ENCODE assay signal across 21 cellular contexts in the genomic region with DNA sequence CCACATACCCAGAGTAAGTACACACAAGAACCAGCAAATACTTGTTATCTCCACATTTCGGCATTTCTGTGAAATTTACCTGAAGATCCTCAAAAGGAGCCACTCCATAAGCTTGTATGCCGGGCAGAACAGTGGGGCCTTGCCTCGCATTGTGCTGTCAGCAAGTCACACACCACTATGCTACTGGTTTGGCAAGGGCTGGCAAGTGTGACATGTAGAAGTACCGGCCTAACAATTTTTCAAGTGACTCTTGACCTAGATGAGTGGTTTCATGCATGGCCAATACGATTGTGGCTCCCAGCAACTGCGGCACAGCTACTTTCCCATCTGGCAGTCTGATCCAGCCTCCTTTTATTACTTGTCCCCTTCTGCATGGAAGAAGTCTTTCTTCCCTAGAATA.
"Had no signal": no experiment of that assay in that cellular context is flagged by ENCODE, and none has a peak within 500 bp of the region (broad histone marks: within the 10 kb centered on the region; RNA-seq: fewer than 3 reads in every experiment).

No MANE protein-coding gene starts in this region.

- H3K4me1 Mint-ChIP-seq: activated naive CD8-positive, alpha-beta T cell treated with anti-CD3 and anti-CD28 coated beads for 36 hours; brain; memory B cell had no signal

- H3K4me3 Mint-ChIP-seq: activated naive CD4-positive, alpha-beta T cell treated with anti-CD3 and anti-CD28 coated beads for 36 hours; activated naive CD8-positive, alpha-beta T cell treated with anti-CD3 and anti-CD28 coated beads for 36 hours; brain; effector memory CD8-positive, alpha-beta T cell; memory B cell; naive thymus-derived CD4-positive, alpha-beta T cell had no signal

- DNase-seq: activated CD4-positive, alpha-beta T cell treated with anti-CD3 and anti-CD28 coated beads for 48 hours; activated CD4-positive, alpha-beta T cell treated with anti-CD3 and anti-CD28 coated beads, Interleukin-2, amount 50 U/mL, for 48 hours; activated CD8-positive, alpha-beta memory T cell treated with anti-CD3 and anti-CD28 coated beads for 24 hours; activated effector memory CD4-positive, alpha-beta T cell treated with Interleukin-2 at 50 U/mL for 16 hours; activated naive CD4-positive, alpha-beta T cell treated with anti-CD3 and anti-CD28 coated beads for 36 hours; activated naive CD8-positive, alpha-beta T cell treated with anti-CD3 and anti-CD28 coated beads for 36 hours; adrenal gland; effector memory CD8-positive, alpha-beta T cell; left cardiac atrium; midbrain; naive thymus-derived CD4-positive, alpha-beta T cell; ovary; right lobe of liver; stimulated activated CD4-positive, alpha-beta T cell treated with anti-CD3 and anti-CD28 coated beads, Interleukin-2, amount 100 ng/mL, for 48 hours; stimulated activated naive CD4-positive, alpha-beta T cell treated with Interleukin-2 at 50 U/mL for 16 hours; T1000; testis; WERI-Rb-1 had no signal

- H3K27me3 Mint-ChIP-seq: activated naive CD8-positive, alpha-beta T cell treated with anti-CD3 and anti-CD28 coated beads for 36 hours; brain; effector memory CD8-positive, alpha-beta T cell; memory B cell; progenitor cell of endocrine pancreas had no signal

- H3K27ac Mint-ChIP-seq: activated naive CD4-positive, alpha-beta T cell treated with anti-CD3 and anti-CD28 coated beads for 36 hours; activated naive CD8-positive, alpha-beta T cell treated with anti-CD3 and anti-CD28 coated beads for 36 hours; brain; effector memory CD8-positive, alpha-beta T cell; memory B cell; naive thymus-derived CD4-positive, alpha-beta T cell; progenitor cell of endocrine pancreas had no signal

- H3K36me3 Mint-ChIP-seq: activated naive CD8-positive, alpha-beta T cell treated with anti-CD3 and anti-CD28 coated beads for 36 hours; memory B cell had no signal
